Comparison of ENCODE assay signal across 17 cellular contexts in the genomic region with DNA sequence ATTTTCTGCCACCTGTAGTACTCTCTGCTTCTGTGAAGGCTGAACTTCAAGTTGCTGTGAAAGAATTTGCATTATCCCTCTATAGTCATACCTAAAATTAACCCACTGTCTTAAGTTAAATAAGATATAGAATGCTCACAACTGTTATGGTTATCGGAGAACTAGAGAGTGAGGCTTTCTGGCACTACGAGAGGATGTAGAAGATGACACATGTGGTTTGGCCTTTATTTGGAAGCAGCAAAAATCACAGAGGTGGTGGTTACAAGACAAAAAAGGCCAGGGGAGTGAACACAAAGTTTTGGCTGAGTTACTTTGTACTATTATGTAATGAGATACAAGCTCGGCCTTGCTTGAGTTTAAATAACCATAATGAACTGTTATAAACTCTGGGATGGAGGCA.
DNase-seq lines count a peak whose midpoint lies in the region; ATAC-seq lines count a peak whose summit lies in the region.
"Had no signal": no experiment of that assay in that cellular context is flagged by ENCODE, and none has a peak within 500 bp of the region (broad histone marks: within the 10 kb centered on the region; RNA-seq: fewer than 3 reads in every experiment).

No MANE protein-coding gene starts in this region.

- H3K27ac ChIP-seq in effector memory CD4-positive, alpha-beta T cell (ENCODE audit: insufficient read depth, low read length, poor library complexity, severe bottlenecking): peak overlapping the region; percentile 62
- no peak overlapping the region for H3K27ac ChIP-seq in aorta (ENCODE audit: low read depth in 1 of 2, low read length in 2 of 2)
- H3K27ac ChIP-seq: 22Rv1, RWPE1 had no signal

- H3K27me3 Mint-ChIP-seq in stimulated activated memory B cell treated with anti-CD40 and anti-IgM and Interleukin-4, amounts not matched to agents 10 μg/mL and 1 μg/mL and 100 μg/mL, for 72 hours: no peaks in the 10 kb centered on the region

- 68 to 70% methylated on average over 3 of the region's 3 CpGs for WGBS in aorta, 2 donors

- no peak for DNase-seq in activated CD4-positive, CD25-positive, alpha-beta regulatory T cell (lab: John Stamatoyannopoulos, UW)
- DNase-seq in effector memory CD4-positive, alpha-beta T cell: no peak
- DNase-seq in anterior cingulate cortex (lab: John Stamatoyannopoulos, UW): no peak
- DNase-seq in Ammon's horn (ENCODE audit: low spot score): no peak
- no peak for DNase-seq in aorta
- DNase-seq: effector CD4-positive, alpha-beta T cell; MM.1S; NCI-H2081 treated with DMSO at 0.1 percent for 48 hours; NCI-H82; retina; T1000 had no signal

- H3K36me3 ChIP-seq in effector memory CD4-positive, alpha-beta T cell (ENCODE audit: control insufficient read depth, insufficient read depth, low read length): peaks cover 5% of the 10 kb centered on the region
- H3K36me3 ChIP-seq in aorta (ENCODE audit: control insufficient read depth in 1 of 2, insufficient read depth in 2 of 2, low read length in 1 of 2): no peaks in the 10 kb centered on the region
- H3K36me3 ChIP-seq: HAP-1 had no signal

- peaks cover 19% of the 10 kb centered on the region for H3K36me3 Mint-ChIP-seq in stimulated activated memory B cell treated with anti-CD40 and anti-IgM and Interleukin-4, amounts not matched to agents 10 μg/mL and 1 μg/mL and 100 μg/mL, for 72 hours

- peaks cover 25% of the 10 kb centered on the region for H3K4me1 Mint-ChIP-seq in stimulated activated memory B cell treated with anti-CD40 and anti-IgM and Interleukin-4, amounts not matched to agents 10 μg/mL and 1 μg/mL and 100 μg/mL, for 72 hours

- peak overlapping the region; percentile 30 for H3K27ac Mint-ChIP-seq in stimulated activated memory B cell treated with anti-CD40 and anti-IgM and Interleukin-4, amounts not matched to agents 10 μg/mL and 1 μg/mL and 100 μg/mL, for 72 hours

- H3K4me1 ChIP-seq in effector memory CD4-positive, alpha-beta T cell (ENCODE audit: control insufficient read depth, insufficient read depth, low read length, poor library complexity, severe bottlenecking): peaks cover 52% of the 10 kb centered on the region
- no peaks in the 10 kb centered on the region for H3K4me1 ChIP-seq in aorta (ENCODE audit: control insufficient read depth in 1 of 2, insufficient read depth in 2 of 2, low read length in 2 of 2)

- no peaks in the 10 kb centered on the region for H3K27me3 ChIP-seq in effector memory CD4-positive, alpha-beta T cell (replicated peaks; ENCODE audit: control insufficient read depth, insufficient read depth, low read length, poor library complexity, severe bottlenecking)
- H3K27me3 ChIP-seq in aorta (ENCODE audit: control insufficient read depth in 1 of 2, insufficient read depth in 2 of 2, low read length in 1 of 2): no peaks in the 10 kb centered on the region

- ATAC-seq in activated CD4-positive, CD25-positive, alpha-beta regulatory T cell treated with anti-CD3 and anti-CD28 coated beads, Interleukin-2, amount 50 U/mL, for 24 hours: peak; percentile 81 to 91
- peak; percentile 59 for ATAC-seq in HG03565 (IDR thresholded peaks at IDR 0.05; ENCODE audit: unreplicated experiment)
- peak; percentile 31 for ATAC-seq in stimulated activated memory B cell treated with anti-CD40 and anti-IgM and Interleukin-4, amounts not matched to agents 10 μg/mL and 1 μg/mL and 100 μg/mL, for 72 hours
- no peak for ATAC-seq in aorta (ENCODE audit: low FRiP score)

- H3K9me3 ChIP-seq in effector memory CD4-positive, alpha-beta T cell (ENCODE audit: control insufficient read depth, low read length): no peaks in the 10 kb centered on the region
- H3K9me3 ChIP-seq in aorta (ENCODE audit: control insufficient read depth, low read length): no peaks in the 10 kb centered on the region
- H3K9me3 ChIP-seq: HAP-1 had no signal

- no peak overlapping the region for H3K4me3 Mint-ChIP-seq in stimulated activated memory B cell treated with anti-CD40 and anti-IgM and Interleukin-4, amounts not matched to agents 10 μg/mL and 1 μg/mL and 100 μg/mL, for 72 hours

- no peak overlapping the region for H3K4me3 ChIP-seq in effector memory CD4-positive, alpha-beta T cell (ENCODE audit: insufficient read depth, low read depth, low read length, poor library complexity, severe bottlenecking)
- H3K4me3 ChIP-seq in aorta (ENCODE audit: low read length in 2 of 2): no peak overlapping the region
- H3K4me3 ChIP-seq: HAP-1 had no signal

- intact Hi-C loops in aorta (cut with DNase I): no loop called here

- peaks cover 6% of the 10 kb centered on the region for H3K9me3 Mint-ChIP-seq in stimulated activated memory B cell treated with anti-CD40 and anti-IgM and Interleukin-4, amounts not matched to agents 10 μg/mL and 1 μg/mL and 100 μg/mL, for 72 hours
